13 cellular contexts compared by ENCODE assay signal in the genomic region with DNA sequence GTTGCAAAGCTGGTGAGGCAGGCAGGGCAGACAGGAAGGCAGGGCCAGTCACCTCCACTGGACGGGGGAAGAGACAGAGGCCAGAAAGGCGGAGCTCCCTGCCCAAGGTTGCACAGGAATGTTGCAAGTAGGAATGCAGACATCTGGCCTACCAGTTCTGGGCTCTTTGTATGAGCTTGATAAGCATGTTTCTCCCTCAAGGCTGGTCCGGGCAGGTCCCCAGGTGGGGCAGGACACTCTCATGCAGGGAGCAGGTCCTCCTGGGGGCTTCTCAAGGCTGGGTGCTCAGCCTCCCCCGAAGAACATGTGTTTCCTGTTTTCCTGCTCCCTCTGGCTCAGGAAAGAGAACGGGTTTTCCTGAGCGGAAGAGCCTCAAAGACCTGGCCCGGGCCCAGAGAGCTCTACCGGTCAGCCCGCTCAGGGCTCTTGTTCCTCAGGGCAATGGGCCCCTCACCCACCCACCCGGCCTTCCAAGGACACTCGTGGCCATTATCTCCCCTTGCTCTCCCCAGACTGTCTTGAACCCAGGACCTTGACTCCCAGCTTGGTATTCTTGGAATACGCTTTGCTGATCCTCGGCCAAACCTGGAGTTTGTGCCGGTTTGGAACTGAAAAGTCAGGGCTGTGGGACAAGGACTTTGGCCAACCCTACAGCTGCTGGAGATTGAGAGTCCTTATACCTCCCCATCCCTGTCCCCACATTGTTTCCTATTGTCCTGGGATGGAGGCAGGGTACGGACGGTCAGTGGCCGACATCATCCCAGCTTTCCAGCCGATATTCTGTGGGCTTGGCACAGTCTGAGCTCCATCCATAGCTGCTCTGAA.
DNase-seq lines count a peak whose midpoint lies in the region; ATAC-seq, FAIRE-seq and TF ChIP-seq lines count a peak whose summit lies in the region.
"Had no signal": no experiment of that assay in that cellular context is flagged by ENCODE, and none has a peak within 500 bp of the region (broad histone marks: within the 10 kb centered on the region; RNA-seq: fewer than 3 reads in every experiment).

No MANE protein-coding gene starts in this region.

- no peak overlapping the region for H3K4me2 ChIP-seq in astrocyte (ENCODE audit: low read length)

- WGBS in esophagus muscularis mucosa: 67% methylated on average over 18 of the region's 18 CpGs
- WGBS in lung, 2 donors: 36 to 40% methylated on average over 18 of the region's 18 CpGs
- WGBS in tibial nerve, 2 donors: 61 to 63% methylated on average over 18 of the region's 18 CpGs

- no peaks in the 10 kb centered on the region for H3K9me3 ChIP-seq in astrocyte (ENCODE audit: insufficient read depth, low read depth, low read length)
- H3K9me3 ChIP-seq in esophagus muscularis mucosa: no peaks in the 10 kb centered on the region
- no peaks in the 10 kb centered on the region for H3K9me3 ChIP-seq in lung (ENCODE audit: control insufficient read depth in 2 of 2, insufficient read depth in 1 of 2, low read length in 1 of 2)
- no peaks in the 10 kb centered on the region for H3K9me3 ChIP-seq in tibial nerve

- H3K9me3 Mint-ChIP-seq in astrocyte (ENCODE audit: unreplicated experiment): peaks cover 2% of the 10 kb centered on the region

- H3K27me3 ChIP-seq in astrocyte (ENCODE audit: insufficient read depth, low read length) (no peaks in the 10 kb centered on the region), esophagus muscularis mucosa (no peaks in the 10 kb centered on the region), lung (ENCODE audit: control insufficient read depth, insufficient read depth) (no peaks in the 10 kb centered on the region), tibial nerve (no peaks in the 10 kb centered on the region)
- H3K27me3 ChIP-seq: foreskin keratinocyte had no signal

- H3K27ac Mint-ChIP-seq in astrocyte (ENCODE audit: unreplicated experiment): no peak overlapping the region

- H3K36me3 ChIP-seq in astrocyte (ENCODE audit: insufficient read depth, low read length) (no peaks in the 10 kb centered on the region), esophagus muscularis mucosa (no peaks in the 10 kb centered on the region), lung (ENCODE audit: control insufficient read depth in 2 of 2, insufficient read depth in 2 of 2, low read length in 2 of 2) (no peaks in the 10 kb centered on the region), tibial nerve (no peaks in the 10 kb centered on the region)

- H3K4me1 Mint-ChIP-seq in astrocyte (ENCODE audit: low read depth, unreplicated experiment): peaks cover 16% of the 10 kb centered on the region

- ATAC-seq in lung (ENCODE audit: insufficient read depth, low FRiP score) (peak; percentile 32), HG02884 (IDR thresholded peaks at IDR 0.05; ENCODE audit: unreplicated experiment) (no peak), HG03097 (IDR thresholded peaks at IDR 0.05; ENCODE audit: low FRiP score, unreplicated experiment) (no peak)
- ATAC-seq: foreskin keratinocyte had no signal

- TF ChIP-seq CTCF in astrocyte (IDR thresholded peaks at IDR 0.05; ENCODE audit: insufficient read depth, low read depth, low read length) (no peak), esophagus muscularis mucosa (IDR thresholded peaks at IDR 0.05) (no peak), lung (IDR thresholded peaks at IDR 0.05; ENCODE audit: control extremely low read depth, extremely low read depth) (no peak), tibial nerve (IDR thresholded peaks at IDR 0.05) (no peak)

- H3K27me3 Mint-ChIP-seq in astrocyte (ENCODE audit: low read depth, unreplicated experiment): peaks cover 3% of the 10 kb centered on the region

- no peak overlapping the region for H2AFZ ChIP-seq in astrocyte (ENCODE audit: low read depth, low read length)

- intact Hi-C loops in esophagus muscularis mucosa (cut with DNase I): no loop called here

- H3K27ac ChIP-seq in astrocyte (ENCODE audit: low read depth, low read length) (no peak overlapping the region), esophagus muscularis mucosa (replicated peaks in 1 of 4) (peak overlapping the region; percentile 37 to 84 (median 54)), lung (ENCODE audit: low read depth in 1 of 2, low read length in 1 of 2) (peak overlapping the region; percentile 73 to 79), tibial nerve (peak overlapping the region in 3 of 4 donors; percentile 20 to 58 (median 53))
- H3K27ac ChIP-seq: foreskin keratinocyte had no signal

- no peak overlapping the region for H3K4me3 ChIP-seq in astrocyte (ENCODE audit: insufficient read depth, low read depth, low read length)
- H3K4me3 ChIP-seq in esophagus muscularis mucosa: no peak overlapping the region
- no peak overlapping the region for H3K4me3 ChIP-seq in lung
- no peak overlapping the region for H3K4me3 ChIP-seq in tibial nerve

- TF ChIP-seq EP300 in esophagus muscularis mucosa (IDR thresholded peaks at IDR 0.05) (no peak), tibial nerve (IDR thresholded peaks at IDR 0.05) (no peak)

- H3K9ac ChIP-seq in astrocyte (ENCODE audit: low read length): no peak overlapping the region

- H3K36me3 Mint-ChIP-seq in astrocyte (ENCODE audit: low read depth, unreplicated experiment): peaks cover 2% of the 10 kb centered on the region

- FAIRE-seq in astrocyte (lab: Jason Lieb, UNC): no peak

- no peak for TF ChIP-seq POLR2A in esophagus muscularis mucosa (IDR thresholded peaks at IDR 0.05; ENCODE audit: low read depth)
- TF ChIP-seq POLR2A in tibial nerve (IDR thresholded peaks at IDR 0.05): no peak

- H4K20me1 ChIP-seq in astrocyte (ENCODE audit: insufficient read depth, low read length): no peaks in the 10 kb centered on the region

- H3K4me1 ChIP-seq in astrocyte (ENCODE audit: insufficient read depth, low read length): peaks cover 18% of the 10 kb centered on the region
- H3K4me1 ChIP-seq in esophagus muscularis mucosa: peaks cover 55 to 64% (median 60%) of the 10 kb centered on the region in 4 donors
- peaks cover 0 to 32% of the 10 kb centered on the region in 2 donors for H3K4me1 ChIP-seq in lung (ENCODE audit: control insufficient read depth in 2 of 2, insufficient read depth in 2 of 2, low read length in 2 of 2)
- H3K4me1 ChIP-seq in tibial nerve: peaks cover 0 to 52% (median 16%) of the 10 kb centered on the region in 4 donors

- DNase-seq in astrocyte (ENCODE audit: low read depth) (peak; percentile 23), esophagus muscularis mucosa (ENCODE audit: extremely low spot score) (no peak), lung (ENCODE audit: low spot score) (no peak), tibial nerve (ENCODE audit: low spot score in 2 of 2) (no peak), NCI-H1694 treated with DMSO at 0.1 percent for 48 hours (lab: John Stamatoyannopoulos, UW) (no peak)
- DNase-seq: caudate nucleus; NCI-H2081; nucleus accumbens; stimulated activated CD4-positive, alpha-beta T cell treated with anti-CD3 and anti-CD28 coated beads, Interleukin-4, amount 100 ng/mL, for 1 hour; stimulated activated naive CD4-positive, alpha-beta T cell treated with Interleukin-2 at 50 U/mL for 16 hours had no signal

- no peak overlapping the region for H3K4me3 Mint-ChIP-seq in astrocyte (ENCODE audit: unreplicated experiment)

- no peaks in the 10 kb centered on the region for H3K79me2 ChIP-seq in astrocyte (ENCODE audit: insufficient read depth, low read length)
